ENCODE assay signal across 10 cellular contexts in genomic region chr22:32476286-32476685, GRCh38. TPM values are rescaled to one million over a fixed set of nuclear protein-coding genes. Genes with fewer than 3 reads are reported as not detected.
DNase-seq lines count a peak whose midpoint lies in the region; ATAC-seq and TF ChIP-seq lines count a peak whose summit lies in the region.
"Had no signal": no experiment of that assay in that cellular context is flagged by ENCODE, and none has a peak within 500 bp of the region (broad histone marks: within the 10 kb centered on the region; RNA-seq: fewer than 3 reads in every experiment).

No MANE protein-coding gene starts in this region.

- peaks cover 27% of the 10 kb centered on the region for H3K36me3 Mint-ChIP-seq in CD8-positive, alpha-beta T cell

- H3K9me3 ChIP-seq in CD8-positive, alpha-beta T cell (ENCODE audit: low read length) = no peaks in the 10 kb centered on the region
- H3K9me3 ChIP-seq in OCI-LY7 (ENCODE audit: low read length) (no peaks in the 10 kb centered on the region), endocrine pancreas (ENCODE audit: control insufficient read depth, low read length) (no peaks in the 10 kb centered on the region), neutrophil (no peaks in the 10 kb centered on the region)

- peak overlapping the region; percentile 90 for H3K4me3 Mint-ChIP-seq in CD8-positive, alpha-beta T cell

- peak overlapping the region; percentile 83 for H3K4me3 ChIP-seq in CD8-positive, alpha-beta T cell (ENCODE audit: low read depth, low read length)
- peak overlapping the region; percentile 93 for H3K4me3 ChIP-seq in OCI-LY7 (ENCODE audit: low read depth, low read length, poor library complexity, severe bottlenecking)
- peak overlapping the region; percentile 94 for H3K4me3 ChIP-seq in endocrine pancreas (ENCODE audit: control insufficient read depth, insufficient read depth, low read length)
- peak overlapping the region; percentile 79 to 87 for H3K4me3 ChIP-seq in neutrophil (ENCODE audit: low read depth in 1 of 2, low read length in 1 of 2)

- H3K27ac Mint-ChIP-seq in CD8-positive, alpha-beta T cell = peak overlapping the region; percentile 96

- no peak for TF ChIP-seq CTCF in CD8-positive, alpha-beta T cell (IDR thresholded peaks at IDR 0.05)
- TF ChIP-seq CTCF in OCI-LY7 (conservative IDR thresholded peaks at IDR 0.05; ENCODE audit: low read length) (no peak), neutrophil (IDR thresholded peaks at IDR 0.05) (no peak)

- H3K9ac ChIP-seq in endocrine pancreas (ENCODE audit: control insufficient read depth, insufficient read depth, low read length) = no peak overlapping the region

- POLR2A ChIA-PET in CD8-positive, alpha-beta T cell (lab: Charles Lee) = interaction anchor here (2.0 kb wide), 1 partner anchor 46 kb away, joined by 4 read pairs; no protein-coding TSS in a partner anchor
- POLR2A ChIA-PET in OCI-LY7 (lab: Charles Lee) = interaction anchor here (0.6 to 1.6 kb wide), 5 partner anchors 13 to 1500 kb away, joined by 3 to 5 read pairs (median 4); no protein-coding TSS in a partner anchor

- peaks cover 60% of the 10 kb centered on the region for H3K79me2 ChIP-seq in OCI-LY7 (ENCODE audit: insufficient read depth, low read depth, low read length)

- intact Hi-C loops in CD8-positive, alpha-beta T cell (cut with DNase I, micrococcal nuclease) = loop anchor here (5.0 to 10.0 kb wide), 3 partner anchors 341 to 811 kb away; partner anchors contain the start of genes DEPDC5 (in 1 of the 2), PISD (in 1 of the 2) and PRR14L (in 1 of the 2)
- intact Hi-C loops in OCI-LY7 (cut with micrococcal nuclease; ENCODE audit: unreplicated experiment) = loop anchor here (5.0 to 10.0 kb wide), 4 partner anchors 271 to 981 kb away; partner anchors contain the start of genes DEPDC5, PRR14L, RFPL2 and SFI1

- no peaks in the 10 kb centered on the region for H3K9me2 ChIP-seq in OCI-LY7 (ENCODE audit: insufficient read depth, low read length)

- DNase-seq in CD8-positive, alpha-beta T cell = no peak
- DNase-seq in OCI-LY7 (ENCODE audit: low spot score) (no peak), NCI-H2227 (lab: John Stamatoyannopoulos, UW; ENCODE audit: unreplicated experiment) (no peak), SW 1271 (lab: John Stamatoyannopoulos, UW) (no peak), GM19238 (ENCODE audit: insufficient read length, low spot score) (no peak), SHP77 treated with DMSO at 0.1 percent for 48 hours (lab: John Stamatoyannopoulos, UW) (no peak)

- no peaks in the 10 kb centered on the region for H3K27me3 Mint-ChIP-seq in CD8-positive, alpha-beta T cell (ENCODE audit: low read depth)

- H3K36me3 ChIP-seq in CD8-positive, alpha-beta T cell (ENCODE audit: insufficient read depth, low read length) = peaks cover 3% of the 10 kb centered on the region
- H3K36me3 ChIP-seq in OCI-LY7 (ENCODE audit: insufficient read depth, low read length) (peaks cover 20% of the 10 kb centered on the region), endocrine pancreas (ENCODE audit: control insufficient read depth, insufficient read depth, low read length) (no peaks in the 10 kb centered on the region), neutrophil (peaks cover 4% of the 10 kb centered on the region)

- no peaks in the 10 kb centered on the region for H3K9me3 Mint-ChIP-seq in CD8-positive, alpha-beta T cell

- H2AFZ ChIP-seq in OCI-LY7 (ENCODE audit: low read length) = no peak overlapping the region

- ATAC-seq in CD8-positive, alpha-beta T cell = no peak

- H4K20me1 ChIP-seq in OCI-LY7 (ENCODE audit: insufficient read depth, low read length) = peaks cover 24% of the 10 kb centered on the region

- H3K27me3 ChIP-seq in CD8-positive, alpha-beta T cell (ENCODE audit: insufficient read depth, low read length) = no peaks in the 10 kb centered on the region
- H3K27me3 ChIP-seq in endocrine pancreas (ENCODE audit: control insufficient read depth, insufficient read depth, low read length) (no peaks in the 10 kb centered on the region), neutrophil (peaks cover 1% of the 10 kb centered on the region)

- peak overlapping the region; percentile 98 for H3K4me2 ChIP-seq in OCI-LY7 (ENCODE audit: low read length)

- peaks cover 48% of the 10 kb centered on the region for H3K4me1 ChIP-seq in CD8-positive, alpha-beta T cell (ENCODE audit: insufficient read depth, low read length)
- H3K4me1 ChIP-seq in OCI-LY7 (ENCODE audit: insufficient read depth, low read length, poor library complexity, severe bottlenecking) (peaks cover 33% of the 10 kb centered on the region), endocrine pancreas (ENCODE audit: control insufficient read depth, insufficient read depth, low read length) (peaks cover 11% of the 10 kb centered on the region), neutrophil (ENCODE audit: control insufficient read depth in 1 of 2, insufficient read depth in 1 of 2, low read depth in 1 of 2, low read length in 1 of 2) (peaks cover 26 to 30% of the 10 kb centered on the region in 2 experiments)

- H3K27ac ChIP-seq in CD8-positive, alpha-beta T cell (ENCODE audit: low read depth, low read length) = no peak overlapping the region
- H3K27ac ChIP-seq in OCI-LY7 (ENCODE audit: low read depth, low read length, poor library complexity, severe bottlenecking) (no peak overlapping the region), neutrophil (peak overlapping the region; percentile 87)

- BruUV-seq in OCI-LY7 (replicated peaks; lab: Mats Ljungman, UMichigan) = no TSS peak

- peaks cover 39% of the 10 kb centered on the region for H3K4me1 Mint-ChIP-seq in CD8-positive, alpha-beta T cell (ENCODE audit: low read depth)

- CTCF ChIA-PET in CD8-positive, alpha-beta T cell (lab: Charles Lee) = interaction anchor here (1.1 to 1.8 kb wide), 3 partner anchors 9 to 64 kb away, joined by 4 to 7 read pairs (median 6); partner anchors contain the start of gene RTCB
- CTCF ChIA-PET in OCI-LY7 (lab: Charles Lee; ENCODE audit: unreplicated experiment) = no interaction called here

RNA-seq across cellular contexts. Expression of gene FBXO7, which starts 1.7 kb away (rescaled TPM):
- total RNA-seq in CD8-positive, alpha-beta T cell = 100 to 1,000 TPM; 172 to 174 TPM
- 62.1 and 73.8 TPM in 2 replicates for total RNA-seq in OCI-LY7 (2014; rRNA removed; shearing (Covaris generic))
- 81.9 and 91.1 TPM in 2 replicates for total RNA-seq in OCI-LY7 (2022)

RNA-seq across cellular contexts. Expression of gene BPIFC, which starts 12.0 kb away (rescaled TPM):
- total RNA-seq in CD8-positive, alpha-beta T cell = not detected
- total RNA-seq in OCI-LY7 (2014; rRNA removed; shearing (Covaris generic)) = not detected in 2 replicates
- not detected in 2 replicates for total RNA-seq in OCI-LY7 (2022)
- total RNA-seq: posterior vena cava, SK-MEL-5 had no signal
